Comparison of ENCODE assay signal across 2 cellular contexts in genomic region chr17:2366747-2367494, GRCh38.
TF ChIP-seq lines count a peak whose summit lies in the region.

No MANE protein-coding gene starts in this region.

TF ChIP-seq in H1, 55 proteins besides CTCF, POLR2A, EP300 and RAD21:
- TF ChIP-seq TBP (IDR thresholded peaks at IDR 0.05; ENCODE audit: low read depth, low read length): no peak
- no peak for TF ChIP-seq CHD7 (IDR thresholded peaks at IDR 0.05; ENCODE audit: insufficient replicate concordance, low read length)
- no peak for TF ChIP-seq SUZ12 (IDR thresholded peaks at IDR 0.05; ENCODE audit: low read length)
- no peak for TF ChIP-seq CTBP2 (IDR thresholded peaks at IDR 0.05; ENCODE audit: borderline replicate concordance, insufficient read depth, insufficient read length, low read length)
- no peak for TF ChIP-seq POLR2AphosphoS5 (IDR thresholded peaks at IDR 0.05; ENCODE audit: low read depth, low read length)
- TF ChIP-seq TEAD4 (IDR thresholded peaks at IDR 0.05; ENCODE audit: low read depth, low read length): no peak

TF ChIP-seq in neural cell, 6 proteins besides CTCF, POLR2A, EP300 and RAD21:
- TF ChIP-seq TAF1 (IDR thresholded peaks at IDR 0.05; ENCODE audit: low read depth) (no peak), POLR2AphosphoS5 (IDR thresholded peaks at IDR 0.05) (no peak), EZH2 (IDR thresholded peaks at IDR 0.05; ENCODE audit: borderline replicate concordance, insufficient read depth, low read length, poor library complexity, severe bottlenecking) (no peak), MXI1 (conservative IDR thresholded peaks at IDR 0.05; ENCODE audit: poor library complexity, severe bottlenecking) (no peak), REST (IDR thresholded peaks at IDR 0.05; ENCODE audit: borderline replicate concordance) (no peak), SMC3 (conservative IDR thresholded peaks at IDR 0.05; ENCODE audit: poor library complexity) (no peak)
